ENCODE assay signal across 8 cellular contexts in the genomic region with DNA sequence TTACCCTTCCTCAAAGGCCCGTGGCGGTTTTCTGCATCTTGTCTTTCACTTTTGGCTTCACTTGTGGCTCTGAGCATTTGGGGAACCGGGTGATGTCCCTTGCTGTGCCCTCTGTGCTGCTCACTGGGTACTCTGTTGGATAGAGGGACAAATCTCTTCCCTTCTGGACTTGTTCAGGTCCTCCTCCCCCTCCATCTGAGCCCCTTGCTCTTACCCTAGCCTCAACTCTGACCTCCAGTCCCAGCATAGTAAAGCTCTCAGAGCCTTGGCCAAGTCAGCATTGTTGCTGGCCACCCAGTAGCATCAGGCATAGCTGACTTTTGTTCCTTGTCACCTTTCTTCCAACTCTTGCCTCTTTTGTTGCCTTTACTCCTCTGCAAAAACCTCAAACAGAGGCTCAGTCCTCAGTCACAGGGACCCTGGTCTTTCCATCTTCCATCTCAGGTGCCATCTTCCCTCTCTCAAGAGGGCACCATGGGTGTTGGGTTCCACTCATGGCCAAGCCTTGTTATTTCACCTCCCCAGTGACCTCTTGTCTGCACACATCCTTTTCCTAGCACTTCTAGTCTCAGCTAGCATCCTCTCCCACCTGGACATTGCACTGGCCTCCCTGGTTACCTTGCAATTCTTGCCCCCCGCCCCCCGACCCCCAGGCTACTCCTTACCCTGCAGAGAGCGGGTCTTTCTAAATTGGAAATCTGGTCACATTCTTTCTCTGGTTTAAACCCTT. TPM values are rescaled to one million over a fixed set of nuclear protein-coding genes. Genes with fewer than 3 reads are reported as not detected.
A peak's percentile ranks its signal among the peaks of the same experiment; 100 is the strongest.
DNase-seq lines count a peak whose midpoint lies in the region; ATAC-seq, FAIRE-seq and TF ChIP-seq lines count a peak whose summit lies in the region.

No MANE protein-coding gene starts in this region.

- H3K4me3 Mint-ChIP-seq in activated T-cell treated with anti-CD3 and anti-CD28 coated beads, Interleukin-2, amount 50 U/mL, for 72 hours, result peak overlapping the region; percentile 87 to 100

- peak overlapping the region; percentile 77 to 89 (median 84) for H3K4me3 ChIP-seq in sigmoid colon

- no peak for TF ChIP-seq POLR2A in sigmoid colon (IDR thresholded peaks at IDR 0.05)

- H3K4me1 Mint-ChIP-seq in activated T-cell treated with anti-CD3 and anti-CD28 coated beads, Interleukin-2, amount 50 U/mL, for 72 hours (ENCODE audit: low read depth), result peaks cover 54% of the 10 kb centered on the region

- WGBS in sigmoid colon, 2 donors, result 44 to 48% methylated on average over 6 of the region's 6 CpGs

- no peak for FAIRE-seq in frontal cortex (lab: Jason Lieb, UNC)

- peak overlapping the region; percentile 81 for H3K27ac Mint-ChIP-seq in activated T-cell treated with anti-CD3 and anti-CD28 coated beads, Interleukin-2, amount 50 U/mL, for 72 hours

- peak; percentile 59 for ATAC-seq in GM21390 (IDR thresholded peaks at IDR 0.05; ENCODE audit: unreplicated experiment)
- ATAC-seq in activated T-cell treated with anti-CD3 and anti-CD28 coated beads, Interleukin-2, amount 50 U/mL, for 72 hours (replicated peaks in 1 of 2), result peak; percentile 6 to 61

- no peak for TF ChIP-seq EP300 in sigmoid colon (IDR thresholded peaks at IDR 0.05)

- intact Hi-C loops in sigmoid colon (cut with DNase I), result loop anchor here (5.0 to 10.0 kb wide), 2 partner anchors 95 to 412 kb away; partner anchors contain the start of genes RIPOR1 and THAP11

- peaks cover 9 to 11% of the 10 kb centered on the region in 2 donors for H3K36me3 Mint-ChIP-seq in activated T-cell treated with anti-CD3 and anti-CD28 coated beads, Interleukin-2, amount 50 U/mL, for 72 hours (ENCODE audit: insufficient read depth in 2 of 2)

- no peak for TF ChIP-seq CTCF in sigmoid colon (IDR thresholded peaks at IDR 0.05)

- peaks cover 0 to 30% (median 6%) of the 10 kb centered on the region in 4 donors for H3K36me3 ChIP-seq in sigmoid colon

- no peaks in the 10 kb centered on the region for H3K27me3 Mint-ChIP-seq in activated T-cell treated with anti-CD3 and anti-CD28 coated beads, Interleukin-2, amount 50 U/mL, for 72 hours (ENCODE audit: low read depth)

- H3K27me3 ChIP-seq in sigmoid colon, result no peaks in the 10 kb centered on the region

- no peaks in the 10 kb centered on the region for H3K9me3 ChIP-seq in sigmoid colon

- no peaks in the 10 kb centered on the region for H3K9me3 Mint-ChIP-seq in activated T-cell treated with anti-CD3 and anti-CD28 coated beads, Interleukin-2, amount 50 U/mL, for 72 hours

- H3K27ac ChIP-seq in sigmoid colon, result peak overlapping the region; percentile 91 to 97 (median 94)

- peaks cover 0 to 34% (median 28%) of the 10 kb centered on the region in 4 donors for H3K4me1 ChIP-seq in sigmoid colon

- DNase-seq in GDM1 (lab: John Stamatoyannopoulos, UW) (peak; percentile 64), M059J (ENCODE audit: low read depth) (peak; percentile 86), frontal cortex (ENCODE audit: low spot score in 2 of 2) (peak; percentile 57 to 65), sigmoid colon (no peak), NCI-H2196 (lab: John Stamatoyannopoulos, UW; ENCODE audit: unreplicated experiment) (no peak), NCI-H1092 (lab: John Stamatoyannopoulos, UW) (no peak)
- peak; percentile 82 to 86 for DNase-seq in activated T-cell treated with anti-CD3 and anti-CD28 coated beads, Interleukin-2, amount 50 U/mL, for 72 hours

RNA-seq across cellular contexts. Expression of gene PSMB10, which starts 0.4 kb away (rescaled TPM):
- total RNA-seq in M059J (2014; rRNA removed; shearing (Covaris generic)), result 53.8 and 63.5 TPM in 2 replicates
- total RNA-seq in activated T-cell treated with anti-CD3 and anti-CD28 coated beads, Interleukin-2, amount 50 U/mL, for 72 hours, result 100 to 1,000 TPM; 169 to 184 TPM
- total RNA-seq in frontal cortex (13.0 TPM), sigmoid colon (10 to 100 TPM; 37.1 to 61.0 (median 42.5) TPM)
- 100 to 1,000 TPM; 170 to 200 (median 183) TPM for polyA plus RNA-seq in sigmoid colon

RNA-seq across cellular contexts. Expression of gene CTRL, which starts 5.4 kb away (rescaled TPM):
- not detected in 2 replicates for total RNA-seq in M059J (2014; rRNA removed; shearing (Covaris generic))
- 1 to 10 TPM; 4.2 to 5.0 TPM for total RNA-seq in activated T-cell treated with anti-CD3 and anti-CD28 coated beads, Interleukin-2, amount 50 U/mL, for 72 hours
- total RNA-seq in frontal cortex (2.0 TPM), sigmoid colon (1 to 10 TPM in 1 of 4 donors, under 1 TPM in 2, not detected in 1; 0.71 to 1.7 (median 0.82) TPM)
- polyA plus RNA-seq in sigmoid colon, result 1 to 10 TPM in 1 of 3 donors, not detected in 2; 2.1 TPM

RNA-seq across cellular contexts. Expression of gene LCAT, which starts 6.9 kb away (rescaled TPM):
- total RNA-seq in M059J (2014; rRNA removed; shearing (Covaris generic)), result 4.6 and 5.2 TPM in 2 replicates
- 10 to 100 TPM; 12.3 to 20.1 TPM for total RNA-seq in activated T-cell treated with anti-CD3 and anti-CD28 coated beads, Interleukin-2, amount 50 U/mL, for 72 hours
- total RNA-seq in frontal cortex (0.82 TPM), sigmoid colon (10 to 100 TPM; 10.4 to 31.0 (median 15.2) TPM)
- 1 to 10 TPM in 2 of 3 donors, under 1 TPM in 1; 0.60 to 5.5 (median 1.6) TPM for polyA plus RNA-seq in sigmoid colon

RNA-seq across cellular contexts. Expression of gene SLC12A4, which starts 31.4 kb away (rescaled TPM):
- total RNA-seq in M059J (2014; rRNA removed; shearing (Covaris generic)), result 26.1 and 30.7 TPM in 2 replicates
- 10 to 100 TPM; 32.6 to 34.7 TPM for total RNA-seq in activated T-cell treated with anti-CD3 and anti-CD28 coated beads, Interleukin-2, amount 50 U/mL, for 72 hours
- total RNA-seq in frontal cortex, result 6.5 TPM
- 10 to 100 TPM; 27.6 to 77.0 (median 45.6) TPM for total RNA-seq in sigmoid colon
- 10 to 100 TPM in 1 of 3 donors, 1 to 10 TPM in 2; 3.0 to 13.3 (median 3.2) TPM for polyA plus RNA-seq in sigmoid colon

RNA-seq across cellular contexts. Expression of gene DPEP3, which starts 43.3 kb away (rescaled TPM):
- not detected in 2 replicates for total RNA-seq in M059J (2014; rRNA removed; shearing (Covaris generic))
- total RNA-seq in activated T-cell treated with anti-CD3 and anti-CD28 coated beads, Interleukin-2, amount 50 U/mL, for 72 hours, result under 1 TPM; 0.12 to 0.16 TPM
- total RNA-seq in frontal cortex (not detected), sigmoid colon (under 1 TPM in 1 of 4 donors, not detected in 3; 0.27 TPM)
- polyA plus RNA-seq in sigmoid colon, result under 1 TPM in 2 of 3 donors, not detected in 1; 0.09 to 0.46 TPM

Comparison
In these comparisons a context has a peak if more than half of its experiments do, and no peak if none do; other contexts are left out.
1. DNase-seq: peak in GDM1 (single experiment), M059J (single experiment), activated T-cell treated with anti-CD3 and anti-CD28 coated beads, Interleukin-2, amount 50 U/mL, for 72 hours (2 of 2) and frontal cortex (2 of 2); none in sigmoid colon (single experiment), NCI-H2196 (single experiment) and NCI-H1092 (single experiment).